Comparison of ENCODE assay signal across 8 cellular contexts in genomic region chr6:52552278-52552643, GRCh38. TPM values are rescaled to one million over a fixed set of nuclear protein-coding genes. Genes with fewer than 3 reads are reported as not detected.
DNase-seq lines count a peak whose midpoint lies in the region; ATAC-seq and TF ChIP-seq lines count a peak whose summit lies in the region.

No MANE protein-coding gene starts in this region.

- intact Hi-C loops in left colon (cut with DNase I, micrococcal nuclease) = no loop called here
- intact Hi-C loops in activated T-helper 1 cell treated with anti-CD3 and anti-CD28 coated beads, Interleukin-12 subunit alpha, Interleukin-12 subunit beta, Interleukin-2, Interleukin-4 antibody, amounts not matched to agents 30 ng/mL and 10 ng/mL and 1 ng/mL, durations not matched to agents 14 hours and 24 hours and 36 hours (cut with micrococcal nuclease) = no loop called here

- no peaks in the 10 kb centered on the region for H3K9me2 ChIP-seq in OCI-LY1 (ENCODE audit: low read depth, low read length)

- DNase-seq in left colon = peak in 1 of 2 donors; percentile 41
- DNase-seq in activated T-helper 1 cell treated with anti-CD3 and anti-CD28 coated beads, Interleukin-12 subunit alpha, Interleukin-12 subunit beta, Interleukin-2, Interleukin-4 antibody, amounts not matched to agents 30 ng/mL and 10 ng/mL and 1 ng/mL, durations not matched to agents 14 hours and 24 hours and 36 hours (ENCODE audit: low spot score) = no peak
- no peak for DNase-seq in stimulated activated naive CD4-positive, alpha-beta T cell treated with Interleukin-2 at 50 U/mL for 16 hours (lab: John Stamatoyannopoulos, UW)
- no peak for DNase-seq in SIG-M5 (lab: John Stamatoyannopoulos, UW)
- DNase-seq in stimulated activated CD4-positive, alpha-beta T cell treated with anti-CD3 and anti-CD28 coated beads, Interleukin-4, amount 100 ng/mL, for 1 hour = no peak

- H3K36me3 Mint-ChIP-seq in activated T-helper 1 cell treated with anti-CD3 and anti-CD28 coated beads, Interleukin-12 subunit alpha, Interleukin-12 subunit beta, Interleukin-2, Interleukin-4 antibody, amounts not matched to agents 30 ng/mL and 10 ng/mL and 1 ng/mL, durations not matched to agents 14 hours and 24 hours and 36 hours (ENCODE audit: low read depth) = peaks cover 2% of the 10 kb centered on the region

- H3K27ac ChIP-seq in OCI-LY1 (ENCODE audit: low read depth, low read length, poor library complexity, severe bottlenecking) = peak overlapping the region; percentile 95

- no peak overlapping the region for H2AFZ ChIP-seq in OCI-LY1 (ENCODE audit: low read length)

- no peaks in the 10 kb centered on the region for H3K9me3 Mint-ChIP-seq in activated T-helper 1 cell treated with anti-CD3 and anti-CD28 coated beads, Interleukin-12 subunit alpha, Interleukin-12 subunit beta, Interleukin-2, Interleukin-4 antibody, amounts not matched to agents 30 ng/mL and 10 ng/mL and 1 ng/mL, durations not matched to agents 14 hours and 24 hours and 36 hours

- no peaks in the 10 kb centered on the region for H3K27me3 ChIP-seq in OCI-LY1 (ENCODE audit: insufficient read depth, low read length)

- no peaks in the 10 kb centered on the region for H3F3A ChIP-seq in OCI-LY1 (ENCODE audit: insufficient read depth, low read length)

- H3K4me2 ChIP-seq in OCI-LY1 (ENCODE audit: low read length) = peak overlapping the region; percentile 59

- ATAC-seq in GM18868 (IDR thresholded peaks at IDR 0.05; ENCODE audit: unreplicated experiment) (peak; percentile 91), HG02870 (IDR thresholded peaks at IDR 0.05; ENCODE audit: unreplicated experiment) (peak; percentile 97), left colon (peak; percentile 45)

- H3K9me3 ChIP-seq in OCI-LY1 (ENCODE audit: low read length) = no peaks in the 10 kb centered on the region

- peak overlapping the region; percentile 29 for H3K4me3 ChIP-seq in OCI-LY1 (ENCODE audit: low read depth, low read length, poor library complexity, severe bottlenecking)

- no peak for TF ChIP-seq CTCF in OCI-LY1 (IDR thresholded peaks at IDR 0.05; ENCODE audit: low read length)

- H4K20me1 ChIP-seq in OCI-LY1 (ENCODE audit: insufficient read depth, low read length) = no peaks in the 10 kb centered on the region

- H3K9ac ChIP-seq in OCI-LY1 (ENCODE audit: low read length) = peak overlapping the region; percentile 67; the same call in 1 of the 2 replicates

- H3K27me3 Mint-ChIP-seq in activated T-helper 1 cell treated with anti-CD3 and anti-CD28 coated beads, Interleukin-12 subunit alpha, Interleukin-12 subunit beta, Interleukin-2, Interleukin-4 antibody, amounts not matched to agents 30 ng/mL and 10 ng/mL and 1 ng/mL, durations not matched to agents 14 hours and 24 hours and 36 hours (ENCODE audit: insufficient read depth) = no peaks in the 10 kb centered on the region

- no peak overlapping the region for H3K27ac Mint-ChIP-seq in activated T-helper 1 cell treated with anti-CD3 and anti-CD28 coated beads, Interleukin-12 subunit alpha, Interleukin-12 subunit beta, Interleukin-2, Interleukin-4 antibody, amounts not matched to agents 30 ng/mL and 10 ng/mL and 1 ng/mL, durations not matched to agents 14 hours and 24 hours and 36 hours

- no peak overlapping the region for H3K4me3 Mint-ChIP-seq in activated T-helper 1 cell treated with anti-CD3 and anti-CD28 coated beads, Interleukin-12 subunit alpha, Interleukin-12 subunit beta, Interleukin-2, Interleukin-4 antibody, amounts not matched to agents 30 ng/mL and 10 ng/mL and 1 ng/mL, durations not matched to agents 14 hours and 24 hours and 36 hours

- no peaks in the 10 kb centered on the region for H3K36me3 ChIP-seq in OCI-LY1 (ENCODE audit: insufficient read depth, low read length)

- H3K79me2 ChIP-seq in OCI-LY1 (ENCODE audit: insufficient read depth, low read length) = peaks cover 63% of the 10 kb centered on the region

- peaks cover 79% of the 10 kb centered on the region for H3K4me1 ChIP-seq in OCI-LY1 (ENCODE audit: insufficient read depth, low read length, severe bottlenecking)

- no peaks in the 10 kb centered on the region for H3K4me1 Mint-ChIP-seq in activated T-helper 1 cell treated with anti-CD3 and anti-CD28 coated beads, Interleukin-12 subunit alpha, Interleukin-12 subunit beta, Interleukin-2, Interleukin-4 antibody, amounts not matched to agents 30 ng/mL and 10 ng/mL and 1 ng/mL, durations not matched to agents 14 hours and 24 hours and 36 hours (ENCODE audit: low read depth)

RNA-seq across cellular contexts. Expression of gene TRAM2, which starts 24.6 kb away (rescaled TPM):
- 10 to 100 TPM; 15.3 to 23.7 TPM for total RNA-seq in left colon
- total RNA-seq in activated T-helper 1 cell treated with anti-CD3 and anti-CD28 coated beads, Interleukin-12 subunit alpha, Interleukin-12 subunit beta, Interleukin-2, Interleukin-4 antibody, amounts not matched to agents 30 ng/mL and 10 ng/mL and 1 ng/mL, durations not matched to agents 14 hours and 24 hours and 36 hours = 2.1 and 2.5 TPM in 2 replicates

Comparison
In these comparisons a context has a peak if more than half of its experiments do, and no peak if none do; other contexts are left out.
1. ATAC-seq: peak in every context shown above with its lines; median percentile 97 in HG02870; 91 in GM18868; 45 in left colon.